13 cellular contexts compared by ENCODE assay signal in the genomic region with DNA sequence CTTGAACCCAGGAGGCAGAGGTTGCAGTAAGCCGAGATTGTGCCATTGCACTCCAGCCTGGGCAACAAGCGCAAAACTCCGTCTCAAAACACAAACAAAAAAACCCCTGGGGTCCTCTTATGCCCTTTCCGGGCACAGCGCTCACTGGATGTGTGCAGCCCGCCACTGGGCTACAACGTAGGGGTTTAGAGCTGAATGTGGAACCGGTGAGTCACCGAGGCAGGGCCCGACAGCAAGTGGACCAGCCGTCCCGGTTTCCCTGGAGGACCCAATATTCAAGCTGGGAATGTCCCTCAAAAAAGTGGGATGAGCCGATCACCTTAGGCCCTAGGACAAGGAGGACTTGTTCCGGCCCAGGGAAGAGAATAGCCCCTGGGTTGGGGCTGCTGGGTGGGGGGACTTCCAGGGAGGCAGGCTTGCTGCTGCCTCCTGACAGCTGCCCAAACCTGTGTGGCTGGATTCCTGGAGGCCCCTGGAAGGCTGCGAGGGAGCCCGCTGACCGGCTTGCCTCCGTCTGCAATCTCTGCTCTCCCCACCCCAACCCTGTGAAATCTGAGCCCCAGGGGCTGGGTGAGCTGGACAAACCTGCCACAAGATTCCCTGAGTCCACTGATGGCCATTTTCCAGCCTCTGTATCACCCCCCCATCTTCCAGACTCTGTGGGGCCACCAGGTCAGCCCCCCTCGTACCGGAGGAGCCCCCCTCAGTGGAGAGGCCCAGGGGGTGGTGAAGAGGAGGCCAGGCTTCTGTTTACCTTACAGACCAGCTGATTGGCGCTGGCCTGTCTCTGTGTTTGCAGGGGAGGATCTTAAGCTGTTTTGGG. TPM values are rescaled to one million over a fixed set of nuclear protein-coding genes. Genes with fewer than 3 reads are reported as not detected.
DNase-seq lines count a peak whose midpoint lies in the region; ATAC-seq and TF ChIP-seq lines count a peak whose summit lies in the region.
"Had no signal": no experiment of that assay in that cellular context is flagged by ENCODE, and none has a peak within 500 bp of the region (broad histone marks: within the 10 kb centered on the region; RNA-seq: fewer than 3 reads in every experiment).

No MANE protein-coding gene starts in this region.

- intact Hi-C loops in uterus (cut with DNase I; ENCODE audit: low total_unique reads), result no loop called here

- no peaks in the 10 kb centered on the region for H3K4me1 ChIP-seq in uterus
- H3K4me1 ChIP-seq: SJSA1 had no signal

- H3K9me3 Mint-ChIP-seq in nephron, result no peaks in the 10 kb centered on the region

- H3K4me3 Mint-ChIP-seq in nephron, result no peak overlapping the region

- H3K27me3 ChIP-seq in uterus, result peaks cover 12 to 15% of the 10 kb centered on the region in 2 donors

- no peak overlapping the region for H3K27ac ChIP-seq in uterus
- H3K27ac ChIP-seq: BLaER1, SJSA1 had no signal

- H3K27me3 Mint-ChIP-seq in nephron (ENCODE audit: low read depth), result peaks cover 93% of the 10 kb centered on the region

- TF ChIP-seq POLR2A in uterus (IDR thresholded peaks at IDR 0.05), result no peak

- peaks cover 12% of the 10 kb centered on the region for H3K4me1 Mint-ChIP-seq in nephron

- peak overlapping the region; percentile 45 to 85 (median 63) for H3K27ac Mint-ChIP-seq in nephron

- TF ChIP-seq CTCF in nephron (IDR thresholded peaks at IDR 0.05; ENCODE audit: unreplicated experiment in 3 of 3), result no peak
- TF ChIP-seq CTCF in uterus (IDR thresholded peaks at IDR 0.05), result no peak

- no peak overlapping the region for H3K4me3 ChIP-seq in uterus
- H3K4me3 ChIP-seq: BLaER1, SJSA1 had no signal

- H3K9me3 ChIP-seq in uterus, result no peaks in the 10 kb centered on the region
- H3K9me3 ChIP-seq: BLaER1, SJSA1 had no signal

- no peaks in the 10 kb centered on the region for H3K36me3 ChIP-seq in uterus
- H3K36me3 ChIP-seq: BLaER1, SJSA1 had no signal

- H3K36me3 Mint-ChIP-seq in nephron (ENCODE audit: low read depth), result no peaks in the 10 kb centered on the region

- peak; percentile 23 for ATAC-seq in esophagus mucosa

- DNase-seq in DMS53 treated with DMSO at 0.1 percent for 48 hours (lab: John Stamatoyannopoulos, UW; ENCODE audit: unreplicated experiment) (peak; percentile 31), M059J (ENCODE audit: low read depth) (peak; percentile 38), RKO (ENCODE audit: low spot score) (no peak), COR-L47 (lab: John Stamatoyannopoulos, UW) (no peak), uterus (no peak)
- DNase-seq in activated CD4-positive, alpha-beta T cell treated with anti-CD3 and anti-CD28 coated beads for 48 hours, result no peak
- DNase-seq: activated CD4-positive, CD25-positive, alpha-beta regulatory T cell treated with anti-CD3 and anti-CD28 coated beads, Interleukin-2, amount 50 U/mL, for 72 hours; GOT3; NCI-H446 treated with DMSO at 0.1 percent for 48 hours had no signal

RNA-seq across cellular contexts. Expression of a gene that starts 2.9 kb away (rescaled TPM):
- not detected in 2 replicates for total RNA-seq in M059J (2014; rRNA removed; shearing (Covaris generic))
- total RNA-seq in esophagus mucosa (not detected), uterus (1 to 10 TPM in 1 of 4 donors, under 1 TPM in 1, not detected in 2; 0.21 to 1.8 TPM)
- total RNA-seq: SJSA1 had no signal

RNA-seq across cellular contexts. Expression of a gene that starts 8.2 kb away (rescaled TPM):
- 0.27 and 0.34 TPM in 2 replicates for total RNA-seq in M059J (2014; rRNA removed; shearing (Covaris generic))
- not detected for total RNA-seq in esophagus mucosa
- 1 to 10 TPM in 1 of 4 donors, not detected in 3; 4.1 TPM for total RNA-seq in uterus
- total RNA-seq: SJSA1 had no signal

RNA-seq across cellular contexts. Expression of a gene that starts 10.4 kb away (rescaled TPM):
- 662 and 743 TPM in 2 replicates for total RNA-seq in M059J (2014; rRNA removed; shearing (Covaris generic))
- 11.7 TPM for total RNA-seq in esophagus mucosa
- 10 to 100 TPM; 12.6 to 76.2 (median 24.0) TPM for total RNA-seq in uterus

RNA-seq across cellular contexts. Expression of a gene that starts 14.0 kb away (rescaled TPM):
- 28.1 and 47.8 TPM in 2 replicates for total RNA-seq in M059J (2014; rRNA removed; shearing (Covaris generic))
- total RNA-seq in esophagus mucosa (26.6 TPM), uterus (10 to 100 TPM in 3 of 4 donors, 1 to 10 TPM in 1; 3.6 to 67.5 (median 25.4) TPM)

RNA-seq across cellular contexts. Expression of a gene that starts 14.1 kb away (rescaled TPM):
- 29.9 and 31.7 TPM in 2 replicates for total RNA-seq in M059J (2014; rRNA removed; shearing (Covaris generic))
- total RNA-seq in esophagus mucosa (21.3 TPM), uterus (10 to 100 TPM in 3 of 4 donors, 1 to 10 TPM in 1; 3.8 to 29.0 (median 22.3) TPM)

Comparison
In these comparisons a context has a peak if more than half of its experiments do, and no peak if none do; other contexts are left out.
1. DNase-seq: peak in DMS53 treated with DMSO at 0.1 percent for 48 hours (single experiment) and M059J (single experiment); none in RKO (single experiment), activated CD4-positive, alpha-beta T cell treated with anti-CD3 and anti-CD28 coated beads for 48 hours (single experiment), COR-L47 (single experiment) and uterus (0 of 2).